25 cellular contexts compared by ENCODE assay signal in genomic region chr13:34678154-34678553, GRCh38.
DNase-seq lines count a peak whose midpoint lies in the region; ATAC-seq, FAIRE-seq and TF ChIP-seq lines count a peak whose summit lies in the region.
"Had no signal": no experiment of that assay in that cellular context is flagged by ENCODE, and none has a peak within 500 bp of the region (broad histone marks: within the 10 kb centered on the region; RNA-seq: fewer than 3 reads in every experiment).

No MANE protein-coding gene starts in this region.

- intact Hi-C loops in left ventricle myocardium superior (cut with micrococcal nuclease): no loop called here

- H3K27ac ChIP-seq in astrocyte (ENCODE audit: low read depth, low read length): no peak overlapping the region
- H3K27ac ChIP-seq: HL-60, neutrophil had no signal

- no peak for FAIRE-seq in astrocyte (lab: Jason Lieb, UNC)
- FAIRE-seq: GM12891 had no signal

- H3K79me2 ChIP-seq in astrocyte (ENCODE audit: insufficient read depth, low read length): no peaks in the 10 kb centered on the region

- H3K9me3 Mint-ChIP-seq in astrocyte (ENCODE audit: unreplicated experiment): no peaks in the 10 kb centered on the region

- no peaks in the 10 kb centered on the region for H3K27me3 ChIP-seq in astrocyte (ENCODE audit: insufficient read depth, low read length)
- H3K27me3 ChIP-seq: neutrophil had no signal

- H4K20me1 ChIP-seq in astrocyte (ENCODE audit: insufficient read depth, low read length): no peaks in the 10 kb centered on the region

- no peak overlapping the region for H3K4me3 ChIP-seq in astrocyte (ENCODE audit: insufficient read depth, low read depth, low read length)

- H2AFZ ChIP-seq in astrocyte (ENCODE audit: low read depth, low read length): no peak overlapping the region

- H3K4me1 ChIP-seq in astrocyte (ENCODE audit: insufficient read depth, low read length): no peaks in the 10 kb centered on the region

- H3K4me2 ChIP-seq in astrocyte (ENCODE audit: low read length): no peak overlapping the region

- peak overlapping the region; percentile 34 for H3K27ac Mint-ChIP-seq in astrocyte (ENCODE audit: unreplicated experiment)
- H3K27ac Mint-ChIP-seq: activated CD4-positive, alpha-beta memory T cell treated with anti-CD3 and anti-CD28 coated beads, Interleukin-2, amount 10 ng/mL, durations not matched to agents 7 days and 5 days; activated naive CD8-positive, alpha-beta T cell treated with anti-CD3 and anti-CD28 coated beads, Interleukin-2, amount 10 ng/mL, durations not matched to agents 7 days and 5 days; CD8-positive, alpha-beta memory T cell had no signal

- no peaks in the 10 kb centered on the region for H3K36me3 ChIP-seq in astrocyte (ENCODE audit: insufficient read depth, low read length)
- H3K36me3 ChIP-seq: neutrophil had no signal

- no peaks in the 10 kb centered on the region for H3K9me3 ChIP-seq in astrocyte (ENCODE audit: insufficient read depth, low read depth, low read length)
- H3K9me3 ChIP-seq: neutrophil had no signal

- no peaks in the 10 kb centered on the region for H3K27me3 Mint-ChIP-seq in astrocyte (ENCODE audit: low read depth, unreplicated experiment)
- H3K27me3 Mint-ChIP-seq: activated CD4-positive, alpha-beta memory T cell treated with anti-CD3 and anti-CD28 coated beads, Interleukin-2, amount 10 ng/mL, durations not matched to agents 7 days and 5 days; CD8-positive, alpha-beta memory T cell had no signal

- no peak for TF ChIP-seq CTCF in astrocyte (IDR thresholded peaks at IDR 0.05; ENCODE audit: insufficient read depth, low read depth, low read length)

- DNase-seq in Daoy (ENCODE audit: low read depth) (peak; percentile 6), NCI-H460 (ENCODE audit: extremely low read depth, low read depth) (peak; percentile 35), astrocyte (ENCODE audit: low read depth) (peak; percentile 48), foreskin melanocyte (peak; percentile 64), left ventricle myocardium superior (no peak), cerebellar nuclear complex (lab: John Stamatoyannopoulos, UW) (no peak), pons (ENCODE audit: low spot score) (no peak), NCI-H2107 treated with DMSO at 0.1 percent for 48 hours (lab: John Stamatoyannopoulos, UW; ENCODE audit: unreplicated experiment) (no peak)
- DNase-seq: activated CD4-positive, alpha-beta memory T cell treated with anti-CD3 and anti-CD28 coated beads, Interleukin-2, amount 10 ng/mL, durations not matched to agents 7 days and 5 days; activated naive CD8-positive, alpha-beta T cell treated with anti-CD3 and anti-CD28 coated beads, Interleukin-2, amount 10 ng/mL, durations not matched to agents 7 days and 5 days; activated T-cell treated with anti-CD3 and anti-CD28 coated beads, Interleukin-2, amount 50 U/mL, for 48 hours; CD8-positive, alpha-beta memory T cell; GDM1; GOT3; head of caudate nucleus; islet precursor cell; Kasumi-1; midbrain; NCI-H146; NCI-H510A treated with DMSO at 0.1 percent for 48 hours; stimulated activated CD4-positive, alpha-beta T cell treated with anti-CD3 and anti-CD28 coated beads, Interleukin-2, amount 100 ng/mL, for 24 hours had no signal

- H3K4me1 Mint-ChIP-seq in astrocyte (ENCODE audit: low read depth, unreplicated experiment): peaks cover 5% of the 10 kb centered on the region
- H3K4me1 Mint-ChIP-seq: activated CD4-positive, alpha-beta memory T cell treated with anti-CD3 and anti-CD28 coated beads, Interleukin-2, amount 10 ng/mL, durations not matched to agents 7 days and 5 days; activated naive CD8-positive, alpha-beta T cell treated with anti-CD3 and anti-CD28 coated beads, Interleukin-2, amount 10 ng/mL, durations not matched to agents 7 days and 5 days; CD8-positive, alpha-beta memory T cell had no signal

- H3K9ac ChIP-seq in astrocyte (ENCODE audit: low read length): no peak overlapping the region

- no peak for ATAC-seq in left ventricle myocardium superior
- ATAC-seq: sciatic nerve had no signal

- no peak overlapping the region for H3K4me3 Mint-ChIP-seq in astrocyte (ENCODE audit: unreplicated experiment)
- H3K4me3 Mint-ChIP-seq: activated CD4-positive, alpha-beta memory T cell treated with anti-CD3 and anti-CD28 coated beads, Interleukin-2, amount 10 ng/mL, durations not matched to agents 7 days and 5 days; activated naive CD8-positive, alpha-beta T cell treated with anti-CD3 and anti-CD28 coated beads, Interleukin-2, amount 10 ng/mL, durations not matched to agents 7 days and 5 days; CD8-positive, alpha-beta memory T cell had no signal

- no peaks in the 10 kb centered on the region for H3K36me3 Mint-ChIP-seq in astrocyte (ENCODE audit: low read depth, unreplicated experiment)
- H3K36me3 Mint-ChIP-seq: activated naive CD8-positive, alpha-beta T cell treated with anti-CD3 and anti-CD28 coated beads, Interleukin-2, amount 10 ng/mL, durations not matched to agents 7 days and 5 days; CD8-positive, alpha-beta memory T cell had no signal

Comparison
In these comparisons a context has a peak if more than half of its experiments do, and no peak if none do; other contexts are left out.
1. DNase-seq: peak in Daoy (single experiment), NCI-H460 (single experiment), astrocyte (single experiment) and foreskin melanocyte (single experiment); none in left ventricle myocardium superior (single experiment), cerebellar nuclear complex (0 of 2), pons (single experiment) and NCI-H2107 treated with DMSO at 0.1 percent for 48 hours (single experiment).